ENCODE assay signal across 8 cellular contexts in the genomic region with DNA sequence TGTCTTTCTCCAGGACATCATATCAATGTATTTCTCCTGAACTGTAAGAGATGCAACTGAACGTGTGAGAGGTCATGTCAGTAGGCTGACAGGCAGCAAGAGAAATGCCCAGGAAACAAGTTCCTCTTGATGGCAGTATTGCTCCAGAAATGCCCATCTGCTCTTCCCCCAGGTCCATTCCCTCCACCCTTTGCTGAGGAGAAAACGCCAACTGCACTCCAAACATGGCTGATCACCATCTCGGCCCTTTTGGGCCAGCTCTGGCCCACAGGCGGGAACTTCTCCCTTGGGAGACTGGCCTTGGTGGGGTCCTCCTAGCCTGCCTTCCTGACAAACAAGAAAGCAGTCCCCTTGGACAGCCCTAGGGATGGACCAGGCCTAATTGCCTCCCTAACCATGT.
DNase-seq lines count a peak whose midpoint lies in the region; ATAC-seq and TF ChIP-seq lines count a peak whose summit lies in the region.
"Had no signal": no experiment of that assay in that cellular context is flagged by ENCODE, and none has a peak within 500 bp of the region (broad histone marks: within the 10 kb centered on the region; RNA-seq: fewer than 3 reads in every experiment).

No MANE protein-coding gene starts in this region.

- in situ Hi-C loops in astrocyte of the spinal cord (cut with HindIII; ENCODE audit: low sequenced_read_pairs): no loop called here

- ATAC-seq in GM18873 (IDR thresholded peaks at IDR 0.05; ENCODE audit: low FRiP score, unreplicated experiment) (peak; percentile 33), psoas muscle (peak; percentile 63 to 77 (median 67)), HG02840 (IDR thresholded peaks at IDR 0.05; ENCODE audit: low FRiP score, unreplicated experiment) (no peak), GM21526 (IDR thresholded peaks at IDR 0.05; ENCODE audit: low FRiP score, unreplicated experiment) (no peak)

- H3K27ac ChIP-seq in psoas muscle: no peak overlapping the region
- H3K27ac ChIP-seq: heart right ventricle had no signal

- no peak overlapping the region for H3K4me3 ChIP-seq in NB4 (ENCODE audit: low read depth, low read length)
- no peak overlapping the region for H3K4me3 ChIP-seq in astrocyte of the spinal cord (ENCODE audit: low read depth, low read length)
- H3K4me3 ChIP-seq in psoas muscle: peak overlapping the region; percentile 64

- no peaks in the 10 kb centered on the region for H3K27me3 ChIP-seq in psoas muscle (ENCODE audit: insufficient read depth in 3 of 3, low read length in 2 of 3)
- H3K27me3 ChIP-seq: heart right ventricle had no signal

- H3K36me3 ChIP-seq in psoas muscle (ENCODE audit: insufficient read depth in 1 of 2, low read depth in 1 of 2): no peaks in the 10 kb centered on the region
- H3K36me3 ChIP-seq: heart right ventricle had no signal

- intact Hi-C loops in psoas muscle (cut with DNase I): no loop called here

- 23 to 75% (median 44%) methylated on average over 1 to 4 of the region's 4 CpGs for WGBS in psoas muscle, 3 donors

- TF ChIP-seq CTCF in NB4 (IDR thresholded peaks at IDR 0.05; ENCODE audit: low read depth, low read length) (peak; percentile 22), astrocyte of the spinal cord (IDR thresholded peaks at IDR 0.05; ENCODE audit: low read depth, low read length) (peak; percentile 33), psoas muscle (IDR thresholded peaks at IDR 0.05) (peak; percentile 51)

- no peaks in the 10 kb centered on the region for H3K9me3 ChIP-seq in psoas muscle

- peak; percentile 53 for DNase-seq in NB4 (ENCODE audit: low read depth)
- peak; percentile 52 for DNase-seq in astrocyte of the spinal cord (ENCODE audit: low read depth, low spot score)
- peak in 1 of 2 donors; percentile 53 for DNase-seq in psoas muscle
- DNase-seq in epidermal melanocyte (ENCODE audit: insufficient read length, low spot score): no peak
- DNase-seq: heart right ventricle had no signal

- no peak for TF ChIP-seq POLR2A in NB4 (IDR thresholded peaks at IDR 0.05; ENCODE audit: extremely low read depth, insufficient read length)

- H3K4me1 ChIP-seq in psoas muscle: no peaks in the 10 kb centered on the region

Comparison
In these comparisons a context has a peak if more than half of its experiments do, and no peak if none do; other contexts are left out.
1. ATAC-seq: peak in GM18873 (single experiment) and psoas muscle (4 of 4); none in HG02840 (single experiment) and GM21526 (single experiment).
2. Peak in every context shown above with its lines, with median percentiles within 50 percentile points of each other: CTCF ChIP-seq.